In genomic region chr3:186220365-186220764, GRCh38 we compare ENCODE assay signal across 15 cellular contexts.
DNase-seq lines count a peak whose midpoint lies in the region; FAIRE-seq and TF ChIP-seq lines count a peak whose summit lies in the region.
"Had no signal": no experiment of that assay in that cellular context is flagged by ENCODE, and none has a peak within 500 bp of the region (broad histone marks: within the 10 kb centered on the region; RNA-seq: fewer than 3 reads in every experiment).

No MANE protein-coding gene starts in this region.

- no peak overlapping the region for H3K4me3 Mint-ChIP-seq in neural progenitor cell
- H3K4me3 Mint-ChIP-seq: activated CD8-positive, alpha-beta memory T cell treated with anti-CD3 and anti-CD28 coated beads, Interleukin-2, amount 10 ng/mL, durations not matched to agents 7 days and 5 days; CD4-positive, alpha-beta T cell had no signal

- DNase-seq in NK-92 treated with Interleukin-12 subunit alpha and Interleukin-12 subunit beta, amount 100 ng/mL, for 24 hours (lab: John Stamatoyannopoulos, UW): peak; percentile 17
- DNase-seq in NK-92 (lab: John Stamatoyannopoulos, UW; ENCODE audit: unreplicated experiment) (no peak), H54 (ENCODE audit: insufficient read length, low spot score) (peak; percentile 76), astrocyte of the hippocampus (ENCODE audit: low read depth, low spot score) (peak; percentile 40), neural progenitor cell (ENCODE audit: low spot score) (no peak), KBM-7 (no peak), NCI-H510A (lab: John Stamatoyannopoulos, UW) (no peak), small intestine (no peak)
- DNase-seq: 8988T; activated CD8-positive, alpha-beta memory T cell treated with anti-CD3 and anti-CD28 coated beads, Interleukin-2, amount 10 ng/mL, durations not matched to agents 7 days and 5 days; CD4-positive, alpha-beta T cell; GOT3; thyroid gland had no signal

- H3K9me3 ChIP-seq in neural progenitor cell (ENCODE audit: low read depth) (no peaks in the 10 kb centered on the region), small intestine (ENCODE audit: control insufficient read depth, low read depth) (no peaks in the 10 kb centered on the region)
- H3K9me3 ChIP-seq: prostate gland, thyroid gland had no signal

- no peaks in the 10 kb centered on the region for H3K36me3 Mint-ChIP-seq in neural progenitor cell
- H3K36me3 Mint-ChIP-seq: activated CD8-positive, alpha-beta memory T cell treated with anti-CD3 and anti-CD28 coated beads, Interleukin-2, amount 10 ng/mL, durations not matched to agents 7 days and 5 days had no signal

- H3K36me3 ChIP-seq in neural progenitor cell: no peaks in the 10 kb centered on the region
- H3K36me3 ChIP-seq in small intestine (ENCODE audit: control insufficient read depth in 2 of 2, insufficient read depth in 2 of 2, low read length in 2 of 2): no peaks in the 10 kb centered on the region
- H3K36me3 ChIP-seq: prostate gland, thyroid gland had no signal

- FAIRE-seq in H54 (lab: Jason Lieb, UNC) (peak; percentile 65), small intestine (lab: Jason Lieb, UNC) (no peak)
- FAIRE-seq: endothelial cell of umbilical vein had no signal

- H3K4me1 Mint-ChIP-seq in neural progenitor cell: peaks cover 37% of the 10 kb centered on the region

- no peak overlapping the region for H3K4me2 ChIP-seq in neural progenitor cell

- H3F3A ChIP-seq in neural progenitor cell (ENCODE audit: low read depth): peaks cover 6% of the 10 kb centered on the region

- H3K27me3 ChIP-seq in neural progenitor cell (peaks cover 27% of the 10 kb centered on the region), small intestine (ENCODE audit: control insufficient read depth in 2 of 2, insufficient read depth in 2 of 2, low read length in 2 of 2) (no peaks in the 10 kb centered on the region)
- H3K27me3 ChIP-seq: thyroid gland had no signal

- H3K4me3 ChIP-seq in neural progenitor cell: no peak overlapping the region
- no peak overlapping the region for H3K4me3 ChIP-seq in small intestine (ENCODE audit: low read depth in 1 of 2, low read length in 2 of 2)
- H3K4me3 ChIP-seq: prostate gland, thyroid gland had no signal

- no peaks in the 10 kb centered on the region for H4K20me1 ChIP-seq in neural progenitor cell (ENCODE audit: low read depth)

- in situ Hi-C loops in KBM-7 (cut with MboI; ENCODE audit: low pct_unique_long_range_greater_than_20kb, low sequenced_read_pairs): no loop called here

- H3K9ac ChIP-seq in neural progenitor cell: no peak overlapping the region

- H3K27me3 Mint-ChIP-seq in neural progenitor cell (ENCODE audit: insufficient read depth, low read depth): peaks cover 9% of the 10 kb centered on the region

- H2AFZ ChIP-seq in neural progenitor cell (replicated peaks): no peak overlapping the region

- no peak for TF ChIP-seq CTCF in neural progenitor cell (IDR thresholded peaks at IDR 0.05)

- no peak for TF ChIP-seq POLR2A in H54 (IDR thresholded peaks at IDR 0.05; ENCODE audit: low read depth, low read length)

- WGBS in small intestine, 3 donors: 89 to 93% (median 92%) methylated on average over 6 of the region's 6 CpGs

- no peaks in the 10 kb centered on the region for H3K9me3 Mint-ChIP-seq in neural progenitor cell
- H3K9me3 Mint-ChIP-seq: CD4-positive, alpha-beta T cell had no signal

- H3K4me1 ChIP-seq in neural progenitor cell: peaks cover 8% of the 10 kb centered on the region
- H3K4me1 ChIP-seq in small intestine (ENCODE audit: control insufficient read depth in 2 of 2, insufficient read depth in 1 of 2, low read depth in 1 of 2, low read length in 1 of 2): no peaks in the 10 kb centered on the region
- H3K4me1 ChIP-seq: prostate gland, thyroid gland had no signal

- H3K79me2 ChIP-seq in neural progenitor cell (ENCODE audit: low read depth): no peaks in the 10 kb centered on the region

- peak overlapping the region; percentile 92 for H3K27ac Mint-ChIP-seq in neural progenitor cell
- H3K27ac Mint-ChIP-seq: activated CD8-positive, alpha-beta memory T cell treated with anti-CD3 and anti-CD28 coated beads, Interleukin-2, amount 10 ng/mL, durations not matched to agents 7 days and 5 days; CD4-positive, alpha-beta T cell had no signal

- H3K27ac ChIP-seq in neural progenitor cell (no peak overlapping the region), small intestine (ENCODE audit: low read depth in 1 of 2, low read length in 1 of 2) (no peak overlapping the region)
- H3K27ac ChIP-seq: prostate gland, thyroid gland had no signal

Comparison
In these comparisons a context has a peak if more than half of its experiments do, and no peak if none do; other contexts are left out.
1. DNase-seq: peak in NK-92 treated with Interleukin-12 subunit alpha and Interleukin-12 subunit beta, amount 100 ng/mL, for 24 hours (single experiment), H54 (single experiment) and astrocyte of the hippocampus (single experiment); none in NK-92 (single experiment), neural progenitor cell (single experiment), KBM-7 (single experiment), NCI-H510A (single experiment) and small intestine (single experiment).